8 cellular contexts compared by ENCODE assay signal in the genomic region with DNA sequence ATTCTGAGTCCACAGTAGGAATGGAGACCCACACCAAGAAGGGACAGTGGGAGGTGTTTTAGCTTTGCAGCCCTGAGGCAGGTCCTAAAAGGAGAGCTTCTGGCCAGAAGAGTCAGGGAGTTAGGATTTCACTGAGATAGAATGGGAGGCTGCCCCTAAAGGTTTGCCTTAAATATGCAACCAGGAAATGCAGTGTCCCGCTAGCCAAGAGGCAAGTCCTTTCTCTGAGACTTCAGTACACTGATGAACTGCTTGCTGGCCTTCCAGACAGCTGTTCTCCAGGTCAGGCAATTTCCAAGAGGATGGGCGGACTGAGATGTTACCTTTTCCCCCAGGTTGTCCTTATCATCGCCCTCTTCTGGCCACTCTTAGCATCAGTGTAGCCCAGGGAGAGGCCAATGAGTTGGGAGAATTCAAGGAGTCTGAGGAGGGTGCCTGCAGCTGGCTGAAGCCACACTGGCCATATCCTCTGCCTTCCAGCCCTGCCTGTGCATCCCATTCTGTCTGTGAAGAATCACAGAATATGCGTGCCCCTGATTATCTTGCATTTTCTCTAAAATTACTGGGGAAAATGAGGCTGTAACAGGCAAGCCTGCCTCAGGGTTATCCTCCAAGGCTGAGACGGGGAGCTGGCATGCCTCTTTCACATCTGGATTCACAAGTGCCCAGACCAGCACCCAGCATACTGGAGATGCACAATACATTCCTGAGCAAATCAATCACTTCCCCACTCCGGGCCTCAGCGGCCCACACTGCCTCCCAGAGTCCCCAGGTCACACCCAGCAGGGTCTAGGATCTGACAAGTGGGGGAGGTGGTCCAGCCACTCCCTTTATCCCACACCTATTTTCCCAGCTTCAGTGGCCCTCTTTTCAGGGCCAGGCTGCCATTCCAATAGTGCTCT. TPM values are rescaled to one million over a fixed set of nuclear protein-coding genes. Genes with fewer than 3 reads are reported as not detected.
DNase-seq lines count a peak whose midpoint lies in the region; ATAC-seq and TF ChIP-seq lines count a peak whose summit lies in the region.

No MANE protein-coding gene starts in this region.

- CTCF ChIA-PET in RWPE1 (lab: Yijun Ruan, JAX): interaction anchor here (0.6 to 5.7 kb wide), 10 partner anchors 11 to 929 kb away, joined by 3 to 88 read pairs (median 3); no protein-coding TSS in a partner anchor

- no peak overlapping the region for H2BK12ac ChIP-seq in neuronal stem cell (ENCODE audit: low read length)

- H2BK120ac ChIP-seq in neuronal stem cell (ENCODE audit: low read depth, low read length): no peak overlapping the region

- WGBS in neuronal stem cell (ENCODE audit: extremely low coverage in 2 of 2, insufficient read length in 2 of 2, insufficient replicate concordance in 1 of 2), 2 donors: no CpG with 5 or more reads among the region's 7 CpGs

- no peak overlapping the region for H4K8ac ChIP-seq in neuronal stem cell (ENCODE audit: low read depth, low read length)

- no peak overlapping the region for H3K4me2 ChIP-seq in neuronal stem cell (ENCODE audit: insufficient read depth, low read length, poor library complexity, severe bottlenecking)

- peaks cover 0 to 31% (median 19%) of the 10 kb centered on the region in 3 experiments for H3K27me3 ChIP-seq in neuronal stem cell (ENCODE audit: control insufficient read depth in 3 of 3, insufficient read depth in 3 of 3, low read depth in 1 of 3, low read length in 3 of 3)

- peak; percentile 2 for DNase-seq in NCI-H1092 treated with DMSO at 0.1 percent for 48 hours (lab: John Stamatoyannopoulos, UW)
- DNase-seq in NCI-H1092 (lab: John Stamatoyannopoulos, UW): no peak
- peak; percentile 27 for DNase-seq in H4 (ENCODE audit: low spot score)
- peak; percentile 57 for DNase-seq in RWPE1 (ENCODE audit: low spot score)
- DNase-seq in neuronal stem cell (ENCODE audit: low spot score): no peak
- no peak for DNase-seq in stimulated activated naive CD4-positive, alpha-beta T cell treated with Interleukin-2 at 50 U/mL for 16 hours (lab: John Stamatoyannopoulos, UW)

- H3K4me1 ChIP-seq in neuronal stem cell (ENCODE audit: control insufficient read depth in 2 of 2, insufficient read depth in 1 of 2, low read depth in 1 of 2, low read length in 2 of 2): peaks cover 8 to 13% of the 10 kb centered on the region in 2 donors

- H2BK15ac ChIP-seq in neuronal stem cell (ENCODE audit: low read length): no peak overlapping the region

- ATAC-seq in esophagus mucosa (peak; percentile 27), GM18517 (IDR thresholded peaks at IDR 0.05; ENCODE audit: unreplicated experiment) (no peak)

- TF ChIP-seq CTCF in RWPE1 (conservative IDR thresholded peaks at IDR 0.05; ENCODE audit: low read depth): peak; percentile 22; the same call in 1 of the 2 replicates

- H2BK5ac ChIP-seq in neuronal stem cell (ENCODE audit: low read length): no peak overlapping the region

- peaks cover 0 to 2% of the 10 kb centered on the region in 2 donors for H3K9me3 ChIP-seq in neuronal stem cell (replicated peaks in 1 of 2; ENCODE audit: control insufficient read depth in 2 of 2, insufficient read depth in 1 of 2, low read depth in 1 of 2, low read length in 2 of 2)

- no peaks in the 10 kb centered on the region for H3K36me3 ChIP-seq in neuronal stem cell (replicated peaks in 1 of 2; ENCODE audit: control insufficient read depth in 2 of 2, insufficient read depth in 2 of 2, low read length in 2 of 2)

- H2AK5ac ChIP-seq in neuronal stem cell (ENCODE audit: low read depth, low read length): peak overlapping the region; percentile 78

- no peaks in the 10 kb centered on the region for H3K79me1 ChIP-seq in neuronal stem cell (ENCODE audit: low read depth, low read length)

- H2AFZ ChIP-seq in neuronal stem cell (ENCODE audit: low read length): no peak overlapping the region

- no peak overlapping the region for H3K4ac ChIP-seq in neuronal stem cell (ENCODE audit: low read length)

- H3K27ac ChIP-seq in RWPE1: no peak overlapping the region
- H3K27ac ChIP-seq in neuronal stem cell (replicated peaks; ENCODE audit: low read length): no peak overlapping the region

- H3K4me3 ChIP-seq in neuronal stem cell (ENCODE audit: low read length in 2 of 2): no peak overlapping the region

- H3K14ac ChIP-seq in neuronal stem cell (ENCODE audit: low read length): no peak overlapping the region

- POLR2A ChIA-PET in RWPE1 (lab: Yijun Ruan, JAX; ENCODE audit: low non-redundant PET): no interaction called here

- H4K91ac ChIP-seq in neuronal stem cell (ENCODE audit: low read depth, low read length, poor library complexity): no peak overlapping the region

- H3K9ac ChIP-seq in neuronal stem cell (ENCODE audit: low read depth, low read length, poor library complexity): no peak overlapping the region

- H3K23ac ChIP-seq in neuronal stem cell (ENCODE audit: low read depth, low read length, poor library complexity): no peak overlapping the region

- no peak overlapping the region for H3K18ac ChIP-seq in neuronal stem cell (ENCODE audit: low read length)

RNA-seq across cellular contexts. Expression of a gene that starts 2.4 kb away (rescaled TPM):
- total RNA-seq in H4 (2014; rRNA removed; shearing (Covaris generic)): 0.31 and 0.64 TPM in 2 replicates
- 0.12 TPM for total RNA-seq in esophagus mucosa
- polyA plus RNA-seq in neuronal stem cell (2013, experiment 1 of 2): 0.38 TPM
- polyA plus RNA-seq in neuronal stem cell (2013, experiment 2 of 2): 0.22 TPM

Comparison
In these comparisons a context has a peak if more than half of its experiments do, and no peak if none do; other contexts are left out.
1. DNase-seq: peak in NCI-H1092 treated with DMSO at 0.1 percent for 48 hours (single experiment), H4 (single experiment) and RWPE1 (single experiment); none in NCI-H1092 (single experiment), neuronal stem cell (single experiment) and stimulated activated naive CD4-positive, alpha-beta T cell treated with Interleukin-2 at 50 U/mL for 16 hours (single experiment).